Comparison of ENCODE assay signal across 23 cellular contexts in the genomic region with DNA sequence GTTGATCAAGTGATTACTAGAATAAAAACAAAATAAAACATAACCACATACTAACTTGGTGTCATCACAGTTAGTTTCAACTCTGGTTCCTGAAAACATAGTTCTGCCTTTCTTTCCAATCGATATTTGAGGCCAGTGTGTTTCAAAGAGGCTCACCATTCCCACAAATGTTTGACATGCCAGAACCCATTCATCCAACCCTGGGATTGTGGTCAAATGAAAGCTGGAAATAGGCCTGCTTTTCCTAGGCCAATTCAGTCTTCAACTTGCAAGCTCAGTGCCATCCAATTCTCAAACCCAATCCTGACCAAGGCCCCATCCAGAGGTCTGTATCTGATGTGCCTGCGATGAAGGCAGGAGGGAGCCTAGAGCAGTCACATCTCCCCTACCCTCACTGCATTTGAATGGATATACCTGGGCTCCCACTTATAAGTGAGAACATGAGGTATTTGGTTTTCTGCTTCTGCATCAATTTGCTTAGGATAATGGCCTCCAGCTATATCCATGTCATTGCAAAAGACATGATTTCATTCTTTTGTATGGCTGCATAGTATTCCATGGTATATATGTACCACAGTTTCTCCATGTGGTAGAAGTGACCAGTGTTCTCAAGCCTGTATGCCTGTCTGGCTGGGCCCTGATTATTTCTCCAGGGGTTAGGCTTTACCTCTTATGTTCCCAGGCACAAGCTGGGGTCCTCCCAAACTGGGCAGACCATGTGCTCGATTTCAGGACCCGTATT.
"Had no signal": no experiment of that assay in that cellular context is flagged by ENCODE, and none has a peak within 500 bp of the region (broad histone marks: within the 10 kb centered on the region; RNA-seq: fewer than 3 reads in every experiment).

No MANE protein-coding gene starts in this region.

- H3K4me1 Mint-ChIP-seq: naive thymus-derived CD8-positive, alpha-beta T cell; stimulated activated naive CD8-positive, alpha-beta T cell treated with anti-CD3 and anti-CD28 coated beads, Interleukin-15, amount 100 ng/mL, for 72 hours had no signal

- H3K4me3 Mint-ChIP-seq: dendritic cell treated with granulocyte-macrophage colony-stimulating factor and Interleukin-4, amounts not matched to agents 40 ng/mL and 50 ng/mL, for 4 days; effector memory CD8-positive, alpha-beta T cell; naive thymus-derived CD8-positive, alpha-beta T cell; stimulated activated naive B cell treated with anti-CD40 and anti-IgM and Interleukin-4, amounts not matched to agents 10 μg/mL and 1 μg/mL and 100 μg/mL, for 72 hours; stimulated activated naive CD8-positive, alpha-beta T cell treated with anti-CD3 and anti-CD28 coated beads, Interleukin-15, amount 100 ng/mL, for 72 hours had no signal

- H3K27me3 ChIP-seq: esophagus muscularis mucosa, gastroesophageal sphincter, neutrophil, transverse colon had no signal

- H3K9me3 Mint-ChIP-seq: dendritic cell treated with granulocyte-macrophage colony-stimulating factor and Interleukin-4, amounts not matched to agents 40 ng/mL and 50 ng/mL, for 4 days; effector memory CD8-positive, alpha-beta T cell; naive thymus-derived CD8-positive, alpha-beta T cell; stimulated activated naive B cell treated with anti-CD40 and anti-IgM and Interleukin-4, amounts not matched to agents 10 μg/mL and 1 μg/mL and 100 μg/mL, for 72 hours; stimulated activated naive CD8-positive, alpha-beta T cell treated with anti-CD3 and anti-CD28 coated beads, Interleukin-15, amount 100 ng/mL, for 72 hours had no signal

- ATAC-seq: effector memory CD8-positive, alpha-beta T cell; gastroesophageal sphincter; lower lobe of right lung; naive thymus-derived CD8-positive, alpha-beta T cell; sciatic nerve; stimulated activated naive B cell treated with anti-CD40 and anti-IgM and Interleukin-4, amounts not matched to agents 10 μg/mL and 1 μg/mL and 100 μg/mL, for 72 hours; stimulated activated naive CD8-positive, alpha-beta T cell treated with anti-CD3 and anti-CD28 coated beads, Interleukin-15, amount 100 ng/mL, for 72 hours had no signal

- H3K9me3 ChIP-seq: esophagus muscularis mucosa, gastroesophageal sphincter, left ventricle myocardium inferior, lower lobe of right lung, neutrophil, thoracic aorta, transverse colon had no signal

- FAIRE-seq: colon, keratinocyte had no signal

- DNase-seq: effector memory CD8-positive, alpha-beta T cell; foreskin fibroblast; glutamatergic neuron; left ventricle myocardium inferior; lower lobe of right lung; naive thymus-derived CD8-positive, alpha-beta T cell; posterior cingulate gyrus; stimulated activated CD4-positive, alpha-beta T cell treated with anti-CD3 and anti-CD28 coated beads, Interleukin-2, amount 100 ng/mL, for 24 hours; stimulated activated CD4-positive, alpha-beta T cell treated with anti-CD3 and anti-CD28 coated beads, Interleukin-4, amount 100 ng/mL, for 4 hours; stimulated activated naive B cell treated with anti-CD40 and anti-IgM and Interleukin-4, amounts not matched to agents 10 μg/mL and 1 μg/mL and 100 μg/mL, for 72 hours; stimulated activated naive CD8-positive, alpha-beta T cell treated with anti-CD3 and anti-CD28 coated beads, Interleukin-15, amount 100 ng/mL, for 72 hours; substantia nigra; transverse colon had no signal

- H3K27ac ChIP-seq: epithelial cell of prostate, esophagus muscularis mucosa, gastroesophageal sphincter, left ventricle myocardium inferior, lower lobe of right lung, neutrophil, skin epidermis, thoracic aorta, transverse colon had no signal

- H3K4me3 ChIP-seq: esophagus muscularis mucosa, gastroesophageal sphincter, left ventricle myocardium inferior, lower lobe of right lung, skin epidermis, thoracic aorta, transverse colon had no signal

- H3K27me3 Mint-ChIP-seq: dendritic cell treated with granulocyte-macrophage colony-stimulating factor and Interleukin-4, amounts not matched to agents 40 ng/mL and 50 ng/mL, for 4 days; effector memory CD8-positive, alpha-beta T cell; naive thymus-derived CD8-positive, alpha-beta T cell; stimulated activated naive B cell treated with anti-CD40 and anti-IgM and Interleukin-4, amounts not matched to agents 10 μg/mL and 1 μg/mL and 100 μg/mL, for 72 hours; stimulated activated naive CD8-positive, alpha-beta T cell treated with anti-CD3 and anti-CD28 coated beads, Interleukin-15, amount 100 ng/mL, for 72 hours had no signal

- H3K27ac Mint-ChIP-seq: dendritic cell treated with granulocyte-macrophage colony-stimulating factor and Interleukin-4, amounts not matched to agents 40 ng/mL and 50 ng/mL, for 4 days; effector memory CD8-positive, alpha-beta T cell; stimulated activated naive B cell treated with anti-CD40 and anti-IgM and Interleukin-4, amounts not matched to agents 10 μg/mL and 1 μg/mL and 100 μg/mL, for 72 hours; stimulated activated naive CD8-positive, alpha-beta T cell treated with anti-CD3 and anti-CD28 coated beads, Interleukin-15, amount 100 ng/mL, for 72 hours had no signal

- H3K4me1 ChIP-seq: lower lobe of right lung had no signal
